Comparison of ENCODE assay signal across 1 cellular context in genomic region chr17:50117202-50118040, GRCh38.
TF ChIP-seq lines count a peak whose summit lies in the region.

No MANE protein-coding gene starts in this region.

TF ChIP-seq in HepG2, 621 proteins besides CTCF, POLR2A, EP300 and RAD21 (continued from another document and continues in another):
- TF ChIP-seq KIAA2018 (CRISPR knock-in tag; IDR thresholded peaks at IDR 0.05; ENCODE audit: borderline replicate concordance) (no peak), ZNF232 (CRISPR knock-in tag; IDR thresholded peaks at IDR 0.05; ENCODE audit: borderline replicate concordance) (0 out of 2 replicates have a peak, but pooled peaks have one; percentile 34), POLR2AphosphoS5 (IDR thresholded peaks at IDR 0.05; ENCODE audit: low read depth, low read length) (no peak), ZNF704 (CRISPR knock-in tag; IDR thresholded peaks at IDR 0.05; ENCODE audit: borderline replicate concordance) (no peak), IRF9 (CRISPR knock-in tag; IDR thresholded peaks at IDR 0.05; ENCODE audit: borderline replicate concordance) (peak; percentile 73; the same call in 1 of the 2 replicates), THAP11 (CRISPR knock-in tag; IDR thresholded peaks at IDR 0.05) (peak; percentile 25; the same call in 1 of the 2 replicates), ZNF281 (CRISPR knock-in tag; IDR thresholded peaks at IDR 0.05; ENCODE audit: borderline replicate concordance) (peak; percentile 77; the same call in 1 of the 2 replicates), CREM (IDR thresholded peaks at IDR 0.05) (no peak), CREM (CRISPR knock-in tag; IDR thresholded peaks at IDR 0.05) (no peak), ZNF615 (CRISPR knock-in tag; IDR thresholded peaks at IDR 0.05; ENCODE audit: borderline replicate concordance) (no peak), ZNF546 (CRISPR knock-in tag; conservative IDR thresholded peaks at IDR 0.05) (no peak), U2AF2 (IDR thresholded peaks at IDR 0.05; ENCODE audit: low read depth, low read length) (no peak), BHLHE40 (IDR thresholded peaks at IDR 0.05; ENCODE audit: low read length) (0 out of 2 replicates have a peak, but pooled peaks have one; percentile 30), E2F1 (CRISPR knock-in tag; IDR thresholded peaks at IDR 0.05) (no peak), KAT7 (CRISPR knock-in tag; IDR thresholded peaks at IDR 0.05; ENCODE audit: borderline replicate concordance) (peak; percentile 46; the same call in 1 of the 2 replicates), THRA (CRISPR knock-in tag; IDR thresholded peaks at IDR 0.05; ENCODE audit: borderline replicate concordance) (no peak), ZNF501 (CRISPR knock-in tag; IDR thresholded peaks at IDR 0.05) (no peak), MAX (IDR thresholded peaks at IDR 0.05) (peak; percentile 87), ZNF543 (CRISPR knock-in tag; IDR thresholded peaks at IDR 0.05) (no peak), ZNF879 (CRISPR knock-in tag; IDR thresholded peaks at IDR 0.05) (no peak), ZMYM2 (CRISPR knock-in tag; IDR thresholded peaks at IDR 0.05) (no peak; the same call in 1 of the 2 replicates), ZNF264 (CRISPR knock-in tag; IDR thresholded peaks at IDR 0.05) (no peak), ZFX (CRISPR knock-in tag; IDR thresholded peaks at IDR 0.05; ENCODE audit: low read depth) (peak; percentile 54), CCAR2 (optimal IDR thresholded peaks at IDR 0.05; ENCODE audit: low read depth, low read length) (no peak), SCMH1 (CRISPR knock-in tag; IDR thresholded peaks at IDR 0.05; ENCODE audit: borderline replicate concordance) (no peak), ZNF772 (CRISPR knock-in tag; IDR thresholded peaks at IDR 0.05) (no peak), RBAK (CRISPR knock-in tag; IDR thresholded peaks at IDR 0.05) (no peak), ZBTB33 (CRISPR knock-in tag; IDR thresholded peaks at IDR 0.05) (peak; percentile 91), ATF2 (CRISPR knock-in tag; IDR thresholded peaks at IDR 0.05) (no peak), XBP1 (CRISPR knock-in tag; IDR thresholded peaks at IDR 0.05) (no peak), ZNF710 (CRISPR knock-in tag; IDR thresholded peaks at IDR 0.05; ENCODE audit: borderline replicate concordance) (0 out of 2 replicates have a peak, but pooled peaks have one; percentile 35), ZNF17 (CRISPR knock-in tag; IDR thresholded peaks at IDR 0.05) (no peak), RXRB (CRISPR knock-in tag; IDR thresholded peaks at IDR 0.05; ENCODE audit: borderline replicate concordance) (no peak), ZMYM3 (CRISPR knock-in tag; IDR thresholded peaks at IDR 0.05) (no peak; the same call in 1 of the 2 replicates), ZNF891 (CRISPR knock-in tag; IDR thresholded peaks at IDR 0.05) (no peak), HOXA3 (CRISPR knock-in tag; IDR thresholded peaks at IDR 0.05) (peak; percentile 84), SAP130 (CRISPR knock-in tag; IDR thresholded peaks at IDR 0.05; ENCODE audit: low read depth) (peak; percentile 61), ZNF205 (CRISPR knock-in tag; IDR thresholded peaks at IDR 0.05) (0 out of 2 replicates have a peak, but pooled peaks have one; percentile 31), NAIF1 (CRISPR knock-in tag; IDR thresholded peaks at IDR 0.05; ENCODE audit: borderline replicate concordance) (no peak)
